Comparison of ENCODE assay signal across 8 cellular contexts in genomic region chr2:230666885-230667712, GRCh38. TPM values are rescaled to one million over a fixed set of nuclear protein-coding genes. Genes with fewer than 3 reads are reported as not detected.
DNase-seq lines count a peak whose midpoint lies in the region; ATAC-seq lines count a peak whose summit lies in the region.

No MANE protein-coding gene starts in this region.

- H3K4me3 ChIP-seq in ACC112 (ENCODE audit: low read depth, low read length) (peak overlapping the region; percentile 35; the same call in 1 of the 2 replicates), HUES6 (ENCODE audit: low read depth, low read length) (no peak overlapping the region)

- H3K4me1 ChIP-seq in ACC112 (ENCODE audit: control insufficient read depth, insufficient read depth, low read length, unreplicated experiment), result peaks cover 29% of the 10 kb centered on the region
- peaks cover 39% of the 10 kb centered on the region for H3K4me1 ChIP-seq in HUES6 (ENCODE audit: control insufficient read depth, insufficient read depth, low read length)

- peak in 1 of 2 donors; percentile 24 for ATAC-seq in activated T-cell treated with anti-CD3 and anti-CD28 coated beads, Interleukin-2, amount 50 U/mL, for 72 hours (replicated peaks in 1 of 2)
- ATAC-seq in HG03354 (IDR thresholded peaks at IDR 0.05; ENCODE audit: poor library complexity, severe bottlenecking, unreplicated experiment), result no peak
- no peak for ATAC-seq in HG03571 (IDR thresholded peaks at IDR 0.05; ENCODE audit: unreplicated experiment)

- no peaks in the 10 kb centered on the region for H3K79me2 ChIP-seq in ACC112 (ENCODE audit: control insufficient read depth, insufficient read depth, low read length, unreplicated experiment)

- H2AFZ ChIP-seq in ACC112 (ENCODE audit: low read length, unreplicated experiment), result peak overlapping the region; percentile 77

- no peaks in the 10 kb centered on the region for H3K27me3 Mint-ChIP-seq in activated T-cell treated with anti-CD3 and anti-CD28 coated beads, Interleukin-2, amount 50 U/mL, for 72 hours (ENCODE audit: low read depth)

- H3K9ac ChIP-seq in HUES6 (ENCODE audit: low read length), result peak overlapping the region; percentile 80

- DNase-seq in activated T-cell treated with anti-CD3 and anti-CD28 coated beads, Interleukin-2, amount 50 U/mL, for 72 hours, result peak; percentile 24 to 29
- peak; percentile 53 for DNase-seq in kidney tubule cell (ENCODE audit: low spot score)
- DNase-seq in activated effector memory CD4-positive, alpha-beta T cell treated with Interleukin-2 at 50 U/mL for 16 hours, result no peak
- no peak for DNase-seq in middle frontal gyrus (ENCODE audit: extremely low spot score, low spot score)

- peak overlapping the region; percentile 87 for H3K27ac Mint-ChIP-seq in activated T-cell treated with anti-CD3 and anti-CD28 coated beads, Interleukin-2, amount 50 U/mL, for 72 hours

- H3K4me1 Mint-ChIP-seq in activated T-cell treated with anti-CD3 and anti-CD28 coated beads, Interleukin-2, amount 50 U/mL, for 72 hours (ENCODE audit: low read depth), result peaks cover 96% of the 10 kb centered on the region

- peak overlapping the region; percentile 53 for H3K27ac ChIP-seq in ACC112 (ENCODE audit: low read depth, low read length)
- peak overlapping the region; percentile 39; the same call in 1 of the 2 replicates for H3K27ac ChIP-seq in HUES6 (ENCODE audit: low read depth, low read length)

- H3K36me3 ChIP-seq in ACC112 (ENCODE audit: insufficient read depth, low read length), result no peaks in the 10 kb centered on the region
- no peaks in the 10 kb centered on the region for H3K36me3 ChIP-seq in HUES6 (ENCODE audit: control insufficient read depth, insufficient read depth, low read length)

- peaks cover 0 to 2% of the 10 kb centered on the region in 2 donors for H3K36me3 Mint-ChIP-seq in activated T-cell treated with anti-CD3 and anti-CD28 coated beads, Interleukin-2, amount 50 U/mL, for 72 hours (ENCODE audit: insufficient read depth in 2 of 2)

- H3K9me3 ChIP-seq in HUES6 (ENCODE audit: control insufficient read depth, insufficient read depth, low read depth, low read length), result no peaks in the 10 kb centered on the region

- H3K4me3 Mint-ChIP-seq in activated T-cell treated with anti-CD3 and anti-CD28 coated beads, Interleukin-2, amount 50 U/mL, for 72 hours, result peak overlapping the region; percentile 66 to 74

- peaks cover 0 to 3% of the 10 kb centered on the region in 2 donors for H3K9me3 Mint-ChIP-seq in activated T-cell treated with anti-CD3 and anti-CD28 coated beads, Interleukin-2, amount 50 U/mL, for 72 hours

- no peaks in the 10 kb centered on the region for H3K27me3 ChIP-seq in ACC112 (ENCODE audit: insufficient read depth, low read length)
- H3K27me3 ChIP-seq in HUES6 (ENCODE audit: control insufficient read depth, insufficient read depth, low read length), result 0 out of 2 replicates have a peak, but pooled peaks cover 5% of the 10 kb centered on the region

RNA-seq across cellular contexts. Expression of gene CAB39, which starts 45.5 kb away (rescaled TPM):
- total RNA-seq in activated T-cell treated with anti-CD3 and anti-CD28 coated beads, Interleukin-2, amount 50 U/mL, for 72 hours, result 100 to 1,000 TPM; 130 to 149 TPM

Comparison
In these comparisons a context has a peak if more than half of its experiments do, and no peak if none do; other contexts are left out.
1. DNase-seq: peak in activated T-cell treated with anti-CD3 and anti-CD28 coated beads, Interleukin-2, amount 50 U/mL, for 72 hours (2 of 2) and kidney tubule cell (single experiment); none in activated effector memory CD4-positive, alpha-beta T cell treated with Interleukin-2 at 50 U/mL for 16 hours (single experiment) and middle frontal gyrus (single experiment).